Comparison of ENCODE assay signal across 8 cellular contexts in genomic region chr19:55654323-55654832, GRCh38. TPM values are rescaled to one million over a fixed set of nuclear protein-coding genes. Genes with fewer than 3 reads are reported as not detected.
DNase-seq lines count a peak whose midpoint lies in the region; ATAC-seq and TF ChIP-seq lines count a peak whose summit lies in the region.

No MANE protein-coding gene starts in this region.

- H3K9me3 ChIP-seq in ovary (no peaks in the 10 kb centered on the region), thymus (ENCODE audit: control insufficient read depth) (no peaks in the 10 kb centered on the region)

- peak; percentile 67 for ATAC-seq in HG02798 (IDR thresholded peaks at IDR 0.05; ENCODE audit: poor library complexity, unreplicated experiment)
- peak; percentile 79 for ATAC-seq in Right ventricle myocardium superior (ENCODE audit: poor library complexity)

- no peaks in the 10 kb centered on the region for H3K36me3 ChIP-seq in ovary
- peaks cover 6% of the 10 kb centered on the region for H3K36me3 ChIP-seq in thymus (ENCODE audit: control insufficient read depth, insufficient read depth)

- intact Hi-C loops in Right ventricle myocardium superior (cut with DNase I), result no loop called here
- intact Hi-C loops in ovary (cut with DNase I), result no loop called here

- H3K4me1 ChIP-seq in ovary (ENCODE audit: insufficient read depth) (peaks cover 18% of the 10 kb centered on the region), thymus (ENCODE audit: control insufficient read depth, insufficient read depth, low read length) (peaks cover 14% of the 10 kb centered on the region)

- peak overlapping the region; percentile 95 for H3K4me3 ChIP-seq in GM12864 (ENCODE audit: low read depth, low read length)
- H3K4me3 ChIP-seq in ovary, result peak overlapping the region; percentile 98
- peak overlapping the region; percentile 89 for H3K4me3 ChIP-seq in thymus (ENCODE audit: low read length)

- TF ChIP-seq POLR2A in ovary (IDR thresholded peaks at IDR 0.05), result no peak

- TF ChIP-seq EP300 in ovary (IDR thresholded peaks at IDR 0.05), result no peak

- peak overlapping the region; percentile 92 for H3K27ac ChIP-seq in adipose tissue (ENCODE audit: low read depth, low read length)
- H3K27ac ChIP-seq in ovary, result peak overlapping the region; percentile 91 to 99
- H3K27ac ChIP-seq in thymus (ENCODE audit: low read depth), result peak overlapping the region; percentile 97

- TF ChIP-seq CTCF in GM12864 (IDR thresholded peaks at IDR 0.05; ENCODE audit: low read depth, low read length, missing control alignments) (no peak), ovary (IDR thresholded peaks at IDR 0.05) (no peak)

- DNase-seq in GM12864 (ENCODE audit: low read depth), result peak; percentile 99
- peak; percentile 89 for DNase-seq in NCI-H1417 treated with DMSO at 0.1 percent for 48 hours (lab: John Stamatoyannopoulos, UW)
- DNase-seq in SW 1271 (lab: John Stamatoyannopoulos, UW), result peak; percentile 87 to 96
- peak; percentile 99 for DNase-seq in Right ventricle myocardium superior
- peak; percentile 99 to 100 (median 99) for DNase-seq in ovary

- 0% methylated on average over 49 of the region's 49 CpGs for WGBS in adipose tissue, 3 donors
- WGBS in ovary, 3 donors, result 0% methylated on average over 48 to 49 of the region's 49 CpGs
- under 1% methylated on average over 49 of the region's 49 CpGs for whole genome bisulfite sequencing in thymus

- H3K27me3 ChIP-seq in ovary (no peaks in the 10 kb centered on the region), thymus (ENCODE audit: control insufficient read depth, insufficient read depth) (no peaks in the 10 kb centered on the region)

RNA-seq across cellular contexts. Expression of gene U2AF2, which starts 0.5 kb away (rescaled TPM):
- polyA plus RNA-seq in adipose tissue (100 to 1,000 TPM in 1 of 3 donors, 10 to 100 TPM in 2; 54.3 to 122 (median 95.0) TPM), ovary (100 to 1,000 TPM in 1 of 2 donors, 10 to 100 TPM in 1; 27.3 to 135 TPM), thymus (123 TPM)
- total RNA-seq in Right ventricle myocardium superior (75.1 TPM), ovary (100 to 1,000 TPM in 6 of 7 donors, 10 to 100 TPM in 1; 76.9 to 183 (median 158) TPM)

RNA-seq across cellular contexts. Expression of gene CCDC106, which starts 6.4 kb away (rescaled TPM):
- 10 to 100 TPM in 2 of 3 donors, 1 to 10 TPM in 1; 6.3 to 23.2 (median 17.8) TPM for polyA plus RNA-seq in adipose tissue
- 20.5 TPM for total RNA-seq in Right ventricle myocardium superior
- 10 to 100 TPM; 10.6 to 20.2 (median 14.7) TPM for total RNA-seq in ovary
- polyA plus RNA-seq in ovary, result 10 to 100 TPM in 1 of 2 donors, 1 to 10 TPM in 1; 3.1 to 13.5 TPM
- 17.2 TPM for polyA plus RNA-seq in thymus

RNA-seq across cellular contexts. Expression of gene ZNF581, which starts 10.9 kb away (rescaled TPM):
- polyA plus RNA-seq in adipose tissue (10 to 100 TPM; 14.3 to 24.5 (median 18.1) TPM), ovary (10 to 100 TPM; 11.2 to 37.0 TPM), thymus (22.9 TPM)
- total RNA-seq in Right ventricle myocardium superior (7.1 TPM), ovary (10 to 100 TPM; 21.9 to 40.2 (median 34.0) TPM)

RNA-seq across cellular contexts. Expression of gene ZNF580, which starts 13.6 kb away (rescaled TPM):
- polyA plus RNA-seq in adipose tissue (10 to 100 TPM; 17.9 to 41.2 (median 26.1) TPM), ovary (10 to 100 TPM; 14.5 to 37.3 TPM), thymus (32.9 TPM)
- total RNA-seq in Right ventricle myocardium superior (11.9 TPM), ovary (10 to 100 TPM; 24.9 to 70.6 (median 65.3) TPM)

RNA-seq across cellular contexts. Expression of gene EPN1, which starts 20.6 kb away (rescaled TPM):
- polyA plus RNA-seq in adipose tissue (100 to 1,000 TPM in 1 of 3 donors, 10 to 100 TPM in 2; 71.6 to 117 (median 89.0) TPM), ovary (100 to 1,000 TPM in 1 of 2 donors, 10 to 100 TPM in 1; 11.0 to 106 TPM), thymus (34.6 TPM)
- total RNA-seq in Right ventricle myocardium superior (223 TPM), ovary (100 to 1,000 TPM in 5 of 7 donors, 10 to 100 TPM in 2; 53.4 to 187 (median 142) TPM)

Comparison
In these comparisons a context has a peak if more than half of its experiments do, and no peak if none do; other contexts are left out.
1. Peak in every context shown above with its lines: DNase-seq, ATAC-seq, H3K4me3 ChIP-seq and H3K27ac ChIP-seq.